17 cellular contexts compared by ENCODE assay signal in genomic region chr13:20570540-20570939, GRCh38. TPM values are rescaled to one million over a fixed set of nuclear protein-coding genes. Genes with fewer than 3 reads are reported as not detected.
A peak's percentile ranks its signal among the peaks of the same experiment; 100 is the strongest.
DNase-seq lines count a peak whose midpoint lies in the region; TF ChIP-seq lines count a peak whose summit lies in the region.
"Had no signal": no experiment of that assay in that cellular context is flagged by ENCODE, and none has a peak within 500 bp of the region (broad histone marks: within the 10 kb centered on the region; RNA-seq: fewer than 3 reads in every experiment).

No MANE protein-coding gene starts in this region.

- peaks cover 40% of the 10 kb centered on the region for H3K36me3 Mint-ChIP-seq in neural crest cell (ENCODE audit: low read depth)

- H3K27ac Mint-ChIP-seq in neural crest cell (ENCODE audit: unreplicated experiment) = no peak overlapping the region

- DNase-seq in AML-193 (lab: John Stamatoyannopoulos, UW) (peak; percentile 17 to 33), HCEC 1CT (peak; percentile 45), fibroblast of mammary gland (ENCODE audit: low read depth) (peak; percentile 79), neural crest cell (ENCODE audit: low read depth, low spot score) (no peak), NCI-H510A treated with DMSO at 0.1 percent for 48 hours (lab: John Stamatoyannopoulos, UW) (no peak), retina (no peak), GM13976 (ENCODE audit: low spot score) (no peak)
- DNase-seq: Caco-2; DMS79; GDM1; NCI-H1048; NCI-H146; NCI-H2227 treated with DMSO at 0.1 percent for 48 hours; NCI-H69; NK-92 treated with Interleukin-12 subunit alpha and Interleukin-12 subunit beta, amount 100 ng/mL, for 24 hours; OCI-M1; SJCRH30 had no signal

- H3K4me3 Mint-ChIP-seq in neural crest cell = peak overlapping the region; percentile 75

- in situ Hi-C loops in GM13976 (cut with MboI; ENCODE audit: low sequenced_read_pairs, unreplicated experiment) = no loop called here

- no peak overlapping the region for H3K4me3 ChIP-seq in fibroblast of mammary gland (ENCODE audit: control insufficient read depth, low read depth, low read length)
- H3K4me3 ChIP-seq: SJCRH30 had no signal

- peaks cover 14% of the 10 kb centered on the region for H3K9me3 Mint-ChIP-seq in neural crest cell

- TF ChIP-seq CTCF in fibroblast of mammary gland (conservative IDR thresholded peaks at IDR 0.05; ENCODE audit: control insufficient read depth, insufficient read depth, low read depth, low read length) = no peak
- TF ChIP-seq CTCF in neural crest cell (conservative IDR thresholded peaks at IDR 0.05) = no peak
- no peak for TF ChIP-seq CTCF in GM13976 (IDR thresholded peaks at IDR 0.05; ENCODE audit: borderline replicate concordance, control extremely low read depth, extremely low read depth, insufficient read depth, missing control alignments)

- H3K27me3 Mint-ChIP-seq in neural crest cell (ENCODE audit: low read depth) = no peaks in the 10 kb centered on the region

- H3K4me1 Mint-ChIP-seq in neural crest cell = peaks cover 28% of the 10 kb centered on the region

RNA-seq across cellular contexts. Expression of gene IFT88, which starts 3.6 kb away (rescaled TPM):
- total RNA-seq in neural crest cell = 21.0 and 22.5 TPM in 2 replicates

RNA-seq across cellular contexts. Expression of gene CRYL1, which starts 44.9 kb away (rescaled TPM):
- total RNA-seq in neural crest cell = 19.9 and 20.6 TPM in 2 replicates

Comparison
In these comparisons a context has a peak if more than half of its experiments do, and no peak if none do; other contexts are left out.
1. DNase-seq: peak in AML-193 (2 of 2), HCEC 1CT (single experiment) and fibroblast of mammary gland (single experiment); none in neural crest cell (single experiment), NCI-H510A treated with DMSO at 0.1 percent for 48 hours (single experiment), retina (single experiment) and GM13976 (single experiment).